Comparison of ENCODE assay signal across 20 cellular contexts in the genomic region with DNA sequence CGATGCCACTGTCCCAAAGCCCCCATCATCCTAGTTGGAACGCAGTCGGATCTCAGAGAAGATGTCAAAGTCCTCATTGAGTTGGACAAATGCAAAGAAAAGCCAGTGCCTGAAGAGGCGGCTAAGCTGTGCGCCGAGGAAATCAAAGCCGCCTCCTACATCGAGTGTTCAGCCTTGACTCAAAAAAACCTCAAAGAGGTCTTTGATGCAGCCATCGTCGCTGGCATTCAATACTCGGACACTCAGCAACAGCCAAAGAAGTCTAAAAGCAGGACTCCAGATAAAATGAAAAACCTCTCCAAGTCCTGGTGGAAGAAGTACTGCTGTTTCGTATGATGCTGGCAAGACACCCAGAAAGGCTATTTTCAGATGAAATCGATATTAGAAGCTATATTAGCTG.
"Had no signal": no experiment of that assay in that cellular context is flagged by ENCODE, and none has a peak within 500 bp of the region (broad histone marks: within the 10 kb centered on the region; RNA-seq: fewer than 3 reads in every experiment).

No MANE protein-coding gene starts in this region.

- H3K27ac Mint-ChIP-seq: activated CD8-positive, alpha-beta T cell treated with anti-CD3 and anti-CD28 coated beads for 36 hours; activated naive CD4-positive, alpha-beta T cell treated with anti-CD3 and anti-CD28 coated beads, Interleukin-2, amount 50 U/mL, for 24 hours; activated T-helper 1 cell treated with anti-CD3 and anti-CD28 coated beads, Interleukin-12 subunit alpha, Interleukin-12 subunit beta, Interleukin-2, Interleukin-4 antibody, amounts not matched to agents 30 ng/mL and 10 ng/mL and 1 ng/mL, durations not matched to agents 14 hours and 24 hours and 36 hours had no signal

- H3K9me3 Mint-ChIP-seq: activated CD8-positive, alpha-beta T cell treated with anti-CD3 and anti-CD28 coated beads for 36 hours; activated naive CD4-positive, alpha-beta T cell treated with anti-CD3 and anti-CD28 coated beads, Interleukin-2, amount 50 U/mL, for 24 hours; activated T-helper 1 cell treated with anti-CD3 and anti-CD28 coated beads, Interleukin-12 subunit alpha, Interleukin-12 subunit beta, Interleukin-2, Interleukin-4 antibody, amounts not matched to agents 30 ng/mL and 10 ng/mL and 1 ng/mL, durations not matched to agents 14 hours and 24 hours and 36 hours had no signal

- H3K4me3 Mint-ChIP-seq: activated CD8-positive, alpha-beta T cell treated with anti-CD3 and anti-CD28 coated beads for 36 hours; activated naive CD4-positive, alpha-beta T cell treated with anti-CD3 and anti-CD28 coated beads, Interleukin-2, amount 50 U/mL, for 24 hours; activated T-helper 1 cell treated with anti-CD3 and anti-CD28 coated beads, Interleukin-12 subunit alpha, Interleukin-12 subunit beta, Interleukin-2, Interleukin-4 antibody, amounts not matched to agents 30 ng/mL and 10 ng/mL and 1 ng/mL, durations not matched to agents 14 hours and 24 hours and 36 hours had no signal

- ATAC-seq: activated CD4-positive, CD25-positive, alpha-beta regulatory T cell treated with anti-CD3 and anti-CD28 coated beads, Interleukin-2, amount 50 U/mL, for 24 hours; activated CD8-positive, alpha-beta T cell treated with anti-CD3 and anti-CD28 coated beads for 36 hours; PC-3; SK-N-SH treated with all-trans-retinoic acid at 6 μM for 48 hours had no signal

- DNase-seq: activated CD4-positive, alpha-beta T cell treated with anti-CD3 and anti-CD28 coated beads for 4 hours; activated CD8-positive, alpha-beta memory T cell treated with anti-CD3 and anti-CD28 coated beads, Interleukin-2, amount 50 U/mL, for 4 hours; activated CD8-positive, alpha-beta T cell treated with anti-CD3 and anti-CD28 coated beads for 36 hours; activated effector memory CD4-positive, alpha-beta T cell treated with Interleukin-2 at 50 U/mL for 16 hours; activated naive CD4-positive, alpha-beta T cell; aorta; NCI-H1092; NCI-H1417; NCI-H1694; NCI-H2029; NCI-H345; NCI-H510A; NCI-H69; PC-3; SHP77; SW 1271 had no signal

- H3K27me3 Mint-ChIP-seq: activated CD8-positive, alpha-beta T cell treated with anti-CD3 and anti-CD28 coated beads for 36 hours; activated naive CD4-positive, alpha-beta T cell treated with anti-CD3 and anti-CD28 coated beads, Interleukin-2, amount 50 U/mL, for 24 hours had no signal
